20 cellular contexts compared by ENCODE assay signal in the genomic region with DNA sequence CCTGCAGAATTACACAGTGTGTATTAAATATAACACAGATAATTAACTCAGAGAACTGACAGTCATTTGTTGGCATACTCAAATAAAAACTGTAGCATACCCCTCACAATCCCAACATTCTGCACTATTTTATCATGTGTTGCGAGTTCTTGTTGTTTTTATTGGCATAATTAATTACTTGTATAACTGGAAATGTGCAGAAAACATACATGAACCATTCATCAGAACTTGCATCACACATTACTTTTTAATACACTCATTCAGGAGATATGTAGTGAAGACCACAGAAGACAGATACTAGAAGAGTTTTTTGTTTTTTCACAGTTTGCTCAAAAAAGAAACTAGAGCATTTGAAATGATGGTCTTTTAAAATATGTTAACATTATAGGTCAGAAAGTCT.
DNase-seq lines count a peak whose midpoint lies in the region; TF ChIP-seq lines count a peak whose summit lies in the region.
"Had no signal": no experiment of that assay in that cellular context is flagged by ENCODE, and none has a peak within 500 bp of the region (broad histone marks: within the 10 kb centered on the region; RNA-seq: fewer than 3 reads in every experiment).

No MANE protein-coding gene starts in this region.

- peak overlapping the region; percentile 20 for H3K4me2 ChIP-seq in osteoblast (ENCODE audit: insufficient read depth, low read length)

- no peaks in the 10 kb centered on the region for H3K79me2 ChIP-seq in osteoblast (ENCODE audit: insufficient read depth, low read length)

- peaks cover 41% of the 10 kb centered on the region for H3K4me1 ChIP-seq in osteoblast (ENCODE audit: insufficient read depth, low read length)

- H3K4me3 ChIP-seq in osteoblast (ENCODE audit: insufficient read depth, low read length) (no peak overlapping the region), WERI-Rb-1 (ENCODE audit: low read depth, low read length) (no peak overlapping the region)
- H3K4me3 ChIP-seq: skin epidermis, thyroid gland had no signal

- no peak overlapping the region for H3K27ac ChIP-seq in epithelial cell of prostate
- H3K27ac ChIP-seq in osteoblast (ENCODE audit: low read depth, low read length): peak overlapping the region; percentile 51
- H3K27ac ChIP-seq in WERI-Rb-1: no peak overlapping the region
- H3K27ac ChIP-seq: skin epidermis, thyroid gland had no signal

- TF ChIP-seq CTCF in osteoblast (IDR thresholded peaks at IDR 0.05; ENCODE audit: extremely low read depth, low read depth, low read length) (no peak), WERI-Rb-1 (IDR thresholded peaks at IDR 0.05; ENCODE audit: low read depth, low read length) (no peak)

- no peak overlapping the region for H2AFZ ChIP-seq in osteoblast (ENCODE audit: low read length)

- H3K27me3 ChIP-seq in osteoblast (ENCODE audit: insufficient read depth, low read length) (no peaks in the 10 kb centered on the region), WERI-Rb-1 (ENCODE audit: insufficient read depth, low read depth, severe bottlenecking) (peaks cover 3% of the 10 kb centered on the region)
- H3K27me3 ChIP-seq: thyroid gland had no signal

- no peaks in the 10 kb centered on the region for H3K9me3 ChIP-seq in osteoblast (ENCODE audit: low read depth, low read length)
- no peaks in the 10 kb centered on the region for H3K9me3 ChIP-seq in WERI-Rb-1 (ENCODE audit: severe bottlenecking)
- H3K9me3 ChIP-seq: thyroid gland had no signal

- H4K20me1 ChIP-seq in osteoblast (ENCODE audit: insufficient read depth, low read length): no peaks in the 10 kb centered on the region

- H3K36me3 ChIP-seq in osteoblast (ENCODE audit: insufficient read depth, low read length): no peaks in the 10 kb centered on the region
- no peaks in the 10 kb centered on the region for H3K36me3 ChIP-seq in WERI-Rb-1
- H3K36me3 ChIP-seq: thyroid gland had no signal

- DNase-seq in EH (ENCODE audit: low read depth) (peak; percentile 73), RPMI7951 (ENCODE audit: low read depth) (peak; percentile 4), epithelial cell of prostate (ENCODE audit: low read depth, low spot score) (peak; percentile 16), osteoblast (ENCODE audit: insufficient read length, low spot score, missing footprints) (no peak), WERI-Rb-1 (no peak), SK-N-DZ (ENCODE audit: low spot score) (no peak), NCI-H345 (lab: John Stamatoyannopoulos, UW) (no peak), glomerular visceral epithelial cell (ENCODE audit: extremely low spot score) (no peak)
- DNase-seq: activated CD4-positive, CD25-positive, alpha-beta regulatory T cell treated with anti-CD3 and anti-CD28 coated beads, Interleukin-2, amount 50 U/mL, for 72 hours; AML-193; cortex of kidney; H9; left colon; NCI-H1417; NCI-H2107; NCI-H510A treated with DMSO at 0.1 percent for 48 hours; RPMI8226; stimulated activated naive CD4-positive, alpha-beta T cell treated with Interleukin-2 at 50 U/mL for 16 hours; thyroid gland had no signal

Comparison
In these comparisons a context has a peak if more than half of its experiments do, and no peak if none do; other contexts are left out.
1. DNase-seq: peak in EH (single experiment), RPMI7951 (single experiment) and epithelial cell of prostate (single experiment); none in osteoblast (single experiment), WERI-Rb-1 (single experiment), SK-N-DZ (single experiment), NCI-H345 (single experiment) and glomerular visceral epithelial cell (single experiment).